In the genomic region with DNA sequence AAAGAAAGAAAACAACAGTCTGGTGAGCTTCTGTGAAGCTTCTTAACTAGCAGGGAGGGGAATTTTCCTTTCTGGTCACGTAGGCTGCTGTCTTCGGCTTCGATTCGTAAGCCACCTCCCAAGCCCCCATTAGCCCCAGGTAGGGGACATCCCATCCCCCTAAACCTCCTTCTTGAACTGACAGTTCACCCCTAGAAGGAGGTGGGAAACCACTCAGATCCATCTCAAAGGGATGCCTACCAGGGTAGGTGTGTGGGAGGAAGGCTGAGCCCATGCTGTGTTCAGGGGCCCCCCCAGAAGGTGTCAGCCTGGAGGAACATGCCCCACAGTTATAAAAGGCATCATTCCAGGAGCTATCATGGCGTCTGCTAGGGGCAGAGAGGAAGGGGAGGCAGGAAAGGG, we compare ENCODE assay signal across 12 cellular contexts. TPM values are rescaled to one million over a fixed set of nuclear protein-coding genes. Genes with fewer than 3 reads are reported as not detected.
DNase-seq lines count a peak whose midpoint lies in the region; ATAC-seq and TF ChIP-seq lines count a peak whose summit lies in the region.
"Had no signal": no experiment of that assay in that cellular context is flagged by ENCODE, and none has a peak within 500 bp of the region (broad histone marks: within the 10 kb centered on the region; RNA-seq: fewer than 3 reads in every experiment).

No MANE protein-coding gene starts in this region.

- H3K27ac Mint-ChIP-seq in activated CD4-positive, alpha-beta T cell treated with anti-CD3 and anti-CD28 coated beads, Interleukin-2, amount 10 ng/mL, durations not matched to agents 7 days and 5 days, result peak overlapping the region; percentile 92
- no peak overlapping the region for H3K27ac Mint-ChIP-seq in chondrocyte (ENCODE audit: unreplicated experiment)

- peaks cover 94% of the 10 kb centered on the region for H3K4me1 Mint-ChIP-seq in activated CD4-positive, alpha-beta T cell treated with anti-CD3 and anti-CD28 coated beads, Interleukin-2, amount 10 ng/mL, durations not matched to agents 7 days and 5 days
- no peaks in the 10 kb centered on the region for H3K4me1 Mint-ChIP-seq in chondrocyte (ENCODE audit: low read depth)

- peak overlapping the region; percentile 49 for H3K27ac ChIP-seq in KOPT-K1 (ENCODE audit: low read depth, low read length, poor library complexity, severe bottlenecking)
- H3K27ac ChIP-seq: prostate gland had no signal

- no peaks in the 10 kb centered on the region for H3K9me3 ChIP-seq in KOPT-K1 (ENCODE audit: insufficient read depth, low read length, poor library complexity, severe bottlenecking)
- H3K9me3 ChIP-seq: prostate gland had no signal

- no peaks in the 10 kb centered on the region for H3K27me3 Mint-ChIP-seq in activated CD4-positive, alpha-beta T cell treated with anti-CD3 and anti-CD28 coated beads, Interleukin-2, amount 10 ng/mL, durations not matched to agents 7 days and 5 days
- H3K27me3 Mint-ChIP-seq in chondrocyte (ENCODE audit: low read depth), result peaks cover 39% of the 10 kb centered on the region

- H3K36me3 Mint-ChIP-seq in activated CD4-positive, alpha-beta T cell treated with anti-CD3 and anti-CD28 coated beads, Interleukin-2, amount 10 ng/mL, durations not matched to agents 7 days and 5 days (ENCODE audit: low read depth), result peaks cover 76% of the 10 kb centered on the region
- no peaks in the 10 kb centered on the region for H3K36me3 Mint-ChIP-seq in chondrocyte (ENCODE audit: low read depth)

- ATAC-seq in GM18868 (IDR thresholded peaks at IDR 0.05; ENCODE audit: unreplicated experiment), result no peak

- peak overlapping the region; percentile 63 for H3K4me3 Mint-ChIP-seq in activated CD4-positive, alpha-beta T cell treated with anti-CD3 and anti-CD28 coated beads, Interleukin-2, amount 10 ng/mL, durations not matched to agents 7 days and 5 days
- H3K4me3 Mint-ChIP-seq in chondrocyte (ENCODE audit: unreplicated experiment), result no peak overlapping the region

- peaks cover 80% of the 10 kb centered on the region for H3K36me3 ChIP-seq in KOPT-K1 (ENCODE audit: insufficient read depth, low read length)
- H3K36me3 ChIP-seq: prostate gland had no signal

- POLR2A ChIA-PET in activated CD4-positive, alpha-beta T cell treated with anti-CD3 and anti-CD28 coated beads, Interleukin-2, amount 10 ng/mL, durations not matched to agents 7 days and 5 days (lab: Charles Lee), result interaction anchor here (1.0 kb wide), 1 partner anchor 25 kb away, joined by 3 read pairs; no protein-coding TSS in a partner anchor

- peaks cover 2% of the 10 kb centered on the region for H3K9me3 Mint-ChIP-seq in activated CD4-positive, alpha-beta T cell treated with anti-CD3 and anti-CD28 coated beads, Interleukin-2, amount 10 ng/mL, durations not matched to agents 7 days and 5 days
- H3K9me3 Mint-ChIP-seq in chondrocyte (ENCODE audit: low read depth), result no peaks in the 10 kb centered on the region

- no peak for TF ChIP-seq CTCF in chondrocyte (IDR thresholded peaks at IDR 0.05)

- CTCF ChIA-PET in activated CD4-positive, alpha-beta T cell treated with anti-CD3 and anti-CD28 coated beads, Interleukin-2, amount 10 ng/mL, durations not matched to agents 7 days and 5 days (lab: Charles Lee), result interaction anchor here (0.7 to 3.0 kb wide), 8 partner anchors 8 to 78 kb away, joined by 3 to 11 read pairs (median 3); a partner anchor contains a TSS

- no peak for DNase-seq in activated CD4-positive, alpha-beta T cell treated with anti-CD3 and anti-CD28 coated beads, Interleukin-2, amount 10 ng/mL, durations not matched to agents 7 days and 5 days
- peak; percentile 29 for DNase-seq in activated naive CD8-positive, alpha-beta T cell treated with anti-CD3 and anti-CD28 coated beads, Interleukin-2, amount 50 U/mL, for 16 hours (ENCODE audit: low read depth, low spot score)
- peak; percentile 54 to 62 for DNase-seq in stimulated activated CD4-positive, alpha-beta T cell treated with anti-CD3 and anti-CD28 coated beads, Interleukin-2, amount 100 ng/mL, for 24 hours
- DNase-seq in NCI-H187 treated with DMSO at 0.1 percent for 48 hours (lab: John Stamatoyannopoulos, UW), result no peak
- DNase-seq in chondrocyte (ENCODE audit: low spot score), result no peak
- no peak for DNase-seq in NCI-H748 treated with DMSO at 0.1 percent for 48 hours (lab: John Stamatoyannopoulos, UW)
- DNase-seq: caudate nucleus, substantia nigra had no signal

RNA-seq across cellular contexts. Expression of a gene that starts 25.8 kb away (rescaled TPM):
- 100 to 1,000 TPM; 251 to 261 TPM for total RNA-seq in activated CD4-positive, alpha-beta T cell treated with anti-CD3 and anti-CD28 coated beads, Interleukin-2, amount 10 ng/mL, durations not matched to agents 7 days and 5 days
- not detected in 3 replicates for total RNA-seq in chondrocyte
- total RNA-seq: M059J had no signal

Comparison
In these comparisons a context has a peak if more than half of its experiments do, and no peak if none do; other contexts are left out.
1. DNase-seq: peak in activated naive CD8-positive, alpha-beta T cell treated with anti-CD3 and anti-CD28 coated beads, Interleukin-2, amount 50 U/mL, for 16 hours (single experiment) and stimulated activated CD4-positive, alpha-beta T cell treated with anti-CD3 and anti-CD28 coated beads, Interleukin-2, amount 100 ng/mL, for 24 hours (2 of 2); none in activated CD4-positive, alpha-beta T cell treated with anti-CD3 and anti-CD28 coated beads, Interleukin-2, amount 10 ng/mL, durations not matched to agents 7 days and 5 days (single experiment), NCI-H187 treated with DMSO at 0.1 percent for 48 hours (single experiment), chondrocyte (single experiment) and NCI-H748 treated with DMSO at 0.1 percent for 48 hours (single experiment).
2. RNA of a gene that starts 25.8 kb away (total RNA-seq): 251 to 261 TPM in activated CD4-positive, alpha-beta T cell treated with anti-CD3 and anti-CD28 coated beads, Interleukin-2, amount 10 ng/mL, durations not matched to agents 7 days and 5 days; not detected in chondrocyte; every median in the first group is over 100 times any median in the second.